ENCODE assay signal across 9 cellular contexts in genomic region chr21:44300262-44300959, GRCh38. TPM values are rescaled to one million over a fixed set of nuclear protein-coding genes. Genes with fewer than 3 reads are reported as not detected.
DNase-seq lines count a peak whose midpoint lies in the region; ATAC-seq, FAIRE-seq and TF ChIP-seq lines count a peak whose summit lies in the region.
"Had no signal": no experiment of that assay in that cellular context is flagged by ENCODE, and none has a peak within 500 bp of the region (broad histone marks: within the 10 kb centered on the region; RNA-seq: fewer than 3 reads in every experiment).

No MANE protein-coding gene starts in this region.

- H3K4me1 Mint-ChIP-seq in activated CD8-positive, alpha-beta T cell treated with anti-CD3 and anti-CD28 coated beads, Interleukin-2, amount 10 ng/mL, durations not matched to agents 7 days and 5 days (ENCODE audit: low read depth): peaks cover 60% of the 10 kb centered on the region
- H3K4me1 Mint-ChIP-seq in memory B cell: peaks cover 44% of the 10 kb centered on the region

- no peaks in the 10 kb centered on the region for H3K27me3 ChIP-seq in effector memory CD4-positive, alpha-beta T cell (replicated peaks; ENCODE audit: control insufficient read depth, insufficient read depth, low read length, poor library complexity, severe bottlenecking)

- H3K36me3 Mint-ChIP-seq in activated CD8-positive, alpha-beta T cell treated with anti-CD3 and anti-CD28 coated beads, Interleukin-2, amount 10 ng/mL, durations not matched to agents 7 days and 5 days (ENCODE audit: low read depth): peaks cover 15% of the 10 kb centered on the region
- no peaks in the 10 kb centered on the region for H3K36me3 Mint-ChIP-seq in memory B cell

- ATAC-seq in HG02759 (IDR thresholded peaks at IDR 0.05; ENCODE audit: unreplicated experiment): peak; percentile 30
- ATAC-seq in activated CD8-positive, alpha-beta T cell treated with anti-CD3 and anti-CD28 coated beads, Interleukin-2, amount 10 ng/mL, durations not matched to agents 7 days and 5 days: peak; percentile 58
- peak; percentile 31 for ATAC-seq in memory B cell (ENCODE audit: low read depth)

- H3K4me1 ChIP-seq in effector memory CD4-positive, alpha-beta T cell (ENCODE audit: control insufficient read depth, insufficient read depth, low read length, poor library complexity, severe bottlenecking): peaks cover 56% of the 10 kb centered on the region

- H3K27me3 Mint-ChIP-seq in activated CD8-positive, alpha-beta T cell treated with anti-CD3 and anti-CD28 coated beads, Interleukin-2, amount 10 ng/mL, durations not matched to agents 7 days and 5 days (ENCODE audit: low read depth): no peaks in the 10 kb centered on the region
- no peaks in the 10 kb centered on the region for H3K27me3 Mint-ChIP-seq in memory B cell

- H3K27ac Mint-ChIP-seq in activated CD8-positive, alpha-beta T cell treated with anti-CD3 and anti-CD28 coated beads, Interleukin-2, amount 10 ng/mL, durations not matched to agents 7 days and 5 days: peak overlapping the region; percentile 52
- H3K27ac Mint-ChIP-seq in memory B cell: peak overlapping the region; percentile 57

- H3K4me3 ChIP-seq in effector memory CD4-positive, alpha-beta T cell (ENCODE audit: insufficient read depth, low read depth, low read length, poor library complexity, severe bottlenecking): peak overlapping the region; percentile 75

- H3K27ac ChIP-seq in effector memory CD4-positive, alpha-beta T cell (ENCODE audit: insufficient read depth, low read length, poor library complexity, severe bottlenecking): peak overlapping the region; percentile 74

- peak overlapping the region; percentile 78 for H3K4me3 Mint-ChIP-seq in activated CD8-positive, alpha-beta T cell treated with anti-CD3 and anti-CD28 coated beads, Interleukin-2, amount 10 ng/mL, durations not matched to agents 7 days and 5 days
- H3K4me3 Mint-ChIP-seq in memory B cell: peak overlapping the region; percentile 70

- H3K9me3 Mint-ChIP-seq in activated CD8-positive, alpha-beta T cell treated with anti-CD3 and anti-CD28 coated beads, Interleukin-2, amount 10 ng/mL, durations not matched to agents 7 days and 5 days (ENCODE audit: insufficient read depth): no peaks in the 10 kb centered on the region
- H3K9me3 Mint-ChIP-seq in memory B cell: no peaks in the 10 kb centered on the region

- peak; percentile 86 for DNase-seq in GM12891 (ENCODE audit: insufficient read length, low spot score)
- DNase-seq in NCI-H226: peak; percentile 47
- peak; percentile 73 for DNase-seq in activated CD8-positive, alpha-beta T cell treated with anti-CD3 and anti-CD28 coated beads, Interleukin-2, amount 10 ng/mL, durations not matched to agents 7 days and 5 days
- peak; percentile 28 to 57 (median 39) for DNase-seq in effector memory CD4-positive, alpha-beta T cell
- peak; percentile 38 to 63 for DNase-seq in memory B cell (ENCODE audit: low spot score in 2 of 2)
- DNase-seq in stimulated activated CD8-positive, alpha-beta memory T cell treated with anti-CD3 and anti-CD28 coated beads, Interleukin-15, amount 100 ng/mL, for 24 hours (ENCODE audit: low read depth): peak; percentile 29
- DNase-seq in H4 (ENCODE audit: low spot score): no peak

- FAIRE-seq in GM12891 (lab: Jason Lieb, UNC): no peak

- no peak for TF ChIP-seq POLR2A in GM12891 (IDR thresholded peaks at IDR 0.05; ENCODE audit: low read depth, low read length)

- POLR2A ChIA-PET in activated CD8-positive, alpha-beta T cell treated with anti-CD3 and anti-CD28 coated beads, Interleukin-2, amount 10 ng/mL, durations not matched to agents 7 days and 5 days (lab: Charles Lee): interaction anchor here (0.7 kb wide), 1 partner anchor 38 kb away, joined by 3 read pairs; no protein-coding TSS in a partner anchor

- CTCF ChIA-PET in activated CD8-positive, alpha-beta T cell treated with anti-CD3 and anti-CD28 coated beads, Interleukin-2, amount 10 ng/mL, durations not matched to agents 7 days and 5 days (lab: Charles Lee): no interaction called here

- no peaks in the 10 kb centered on the region for H3K9me3 ChIP-seq in effector memory CD4-positive, alpha-beta T cell (ENCODE audit: control insufficient read depth, low read length)

- H3K36me3 ChIP-seq in effector memory CD4-positive, alpha-beta T cell (ENCODE audit: control insufficient read depth, insufficient read depth, low read length): no peaks in the 10 kb centered on the region

TF ChIP-seq in GM12891, 5 proteins besides CTCF, POLR2A, EP300 and RAD21:
- TF ChIP-seq TAF1 (IDR thresholded peaks at IDR 0.05; ENCODE audit: low read depth, low read length): no peak
- no peak for TF ChIP-seq POLR2AphosphoS5 (IDR thresholded peaks at IDR 0.05; ENCODE audit: low read depth, low read length)
- no peak for TF ChIP-seq PAX5 (IDR thresholded peaks at IDR 0.05; ENCODE audit: insufficient read depth, low read length, severe bottlenecking)
- TF ChIP-seq SPI1 (IDR thresholded peaks at IDR 0.05; ENCODE audit: low read depth, low read length): no peak
- TF ChIP-seq POU2F2 (IDR thresholded peaks at IDR 0.05; ENCODE audit: low read depth, low read length): no peak
TF ChIP-seq in GM12891: peak in this region for 0.

RNA-seq across cellular contexts. Expression of gene PFKL, which starts 0.6 kb away (rescaled TPM):
- polyA plus RNA-seq in GM12891 (2012; ENCODE audit: low read depth, missing spikeins): 161 TPM
- 100 to 1,000 TPM; 191 to 199 TPM for total RNA-seq in activated CD8-positive, alpha-beta T cell treated with anti-CD3 and anti-CD28 coated beads, Interleukin-2, amount 10 ng/mL, durations not matched to agents 7 days and 5 days
- 51.0 and 77.6 TPM in 2 replicates for total RNA-seq in H4 (2014; rRNA removed; shearing (Covaris generic))

RNA-seq across cellular contexts. Expression of gene AIRE, which starts 14.7 kb away (rescaled TPM):
- 0.10 TPM for polyA plus RNA-seq in GM12891 (2012; ENCODE audit: low read depth, missing spikeins)
- not detected for total RNA-seq in activated CD8-positive, alpha-beta T cell treated with anti-CD3 and anti-CD28 coated beads, Interleukin-2, amount 10 ng/mL, durations not matched to agents 7 days and 5 days
- not detected in 2 replicates for total RNA-seq in H4 (2014; rRNA removed; shearing (Covaris generic))
- total RNA-seq: subcutaneous adipose tissue had no signal

RNA-seq across cellular contexts. Expression of gene DNMT3L, which starts 38.7 kb away (rescaled TPM):
- polyA plus RNA-seq in GM12891 (2012; ENCODE audit: low read depth, missing spikeins): not detected
- not detected for total RNA-seq in activated CD8-positive, alpha-beta T cell treated with anti-CD3 and anti-CD28 coated beads, Interleukin-2, amount 10 ng/mL, durations not matched to agents 7 days and 5 days
- not detected in 2 replicates for total RNA-seq in H4 (2014; rRNA removed; shearing (Covaris generic))
- total RNA-seq: subcutaneous adipose tissue had no signal

RNA-seq across cellular contexts. Expression of gene CFAP410, which starts 38.8 kb away (rescaled TPM):
- 21.5 TPM for polyA plus RNA-seq in GM12891 (2012; ENCODE audit: low read depth, missing spikeins)
- 10 to 100 TPM; 16.8 to 17.4 TPM for total RNA-seq in activated CD8-positive, alpha-beta T cell treated with anti-CD3 and anti-CD28 coated beads, Interleukin-2, amount 10 ng/mL, durations not matched to agents 7 days and 5 days
- 12.6 and 14.7 TPM in 2 replicates for total RNA-seq in H4 (2014; rRNA removed; shearing (Covaris generic))

RNA-seq across cellular contexts. Expression of gene TRPM2, which starts 53.0 kb away (rescaled TPM):
- 7.6 TPM for polyA plus RNA-seq in GM12891 (2012; ENCODE audit: low read depth, missing spikeins)
- 10 to 100 TPM; 35.6 to 40.9 TPM for total RNA-seq in activated CD8-positive, alpha-beta T cell treated with anti-CD3 and anti-CD28 coated beads, Interleukin-2, amount 10 ng/mL, durations not matched to agents 7 days and 5 days
- total RNA-seq in H4 (2014; rRNA removed; shearing (Covaris generic)): 0.76 and 0.89 TPM in 2 replicates
